ENCODE assay signal across 20 cellular contexts in the genomic region with DNA sequence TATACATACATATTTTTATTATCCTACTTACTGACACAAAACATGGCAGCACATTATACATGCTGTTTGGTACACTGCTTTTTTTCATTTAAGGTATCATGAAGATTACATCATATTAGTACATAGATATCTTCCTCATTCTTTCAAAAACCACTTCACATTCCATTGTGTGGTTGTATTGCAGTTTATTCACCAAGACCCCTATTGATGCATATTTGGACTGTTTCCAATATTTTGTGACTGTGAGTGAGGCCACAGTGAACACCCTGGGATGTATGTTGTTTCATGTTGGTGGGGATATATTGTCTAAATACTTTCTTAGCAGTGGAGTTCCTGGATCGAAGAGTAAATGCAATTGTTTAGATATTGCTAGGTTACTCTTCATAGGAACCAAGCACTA.
"Had no signal": no experiment of that assay in that cellular context is flagged by ENCODE, and none has a peak within 500 bp of the region (broad histone marks: within the 10 kb centered on the region; RNA-seq: fewer than 3 reads in every experiment).

No MANE protein-coding gene starts in this region.

- H3K4me3 ChIP-seq: mucosa of descending colon, right atrium auricular region, thyroid gland, vagina had no signal

- DNase-seq: activated B cell treated with CpG ODN at 0.5 μM for 24 hours; activated CD4-positive, alpha-beta T cell treated with anti-CD3 and anti-CD28 coated beads, Interleukin-2, amount 10 ng/mL, durations not matched to agents 7 days and 5 days; activated CD8-positive, alpha-beta memory T cell treated with anti-CD3 and anti-CD28 coated beads for 24 hours; activated naive CD4-positive, alpha-beta T cell treated with anti-CD3 and anti-CD28 coated beads, Interleukin-2, amount 10 ng/mL, durations not matched to agents 7 days and 5 days; cerebellar nuclear complex; dermis blood vessel endothelial cell; endodermal cell; immature natural killer cell; mammary epithelial cell; mucosa of descending colon; naive thymus-derived CD8-positive, alpha-beta T cell; posterior cingulate gyrus; small intestine; thyroid gland had no signal

- H3K4me1 ChIP-seq: right atrium auricular region, thyroid gland, vagina had no signal

- H3K36me3 ChIP-seq: neutrophil, right atrium auricular region, thyroid gland, vagina had no signal

- ATAC-seq: activated T-helper 17 cell treated with anti-CD3 and anti-CD28 coated beads, Interleukin-2, amount 50 U/mL, for 72 hours; esophagus mucosa; left lobe of liver; mucosa of descending colon; naive thymus-derived CD8-positive, alpha-beta T cell had no signal

- H3K9me3 ChIP-seq: neutrophil, thyroid gland, vagina had no signal

- H3K27ac ChIP-seq: neutrophil, right atrium auricular region, thyroid gland, vagina had no signal

- H3K27me3 ChIP-seq: neutrophil, right atrium auricular region, thyroid gland, vagina had no signal
